16 cellular contexts compared by ENCODE assay signal in the genomic region with DNA sequence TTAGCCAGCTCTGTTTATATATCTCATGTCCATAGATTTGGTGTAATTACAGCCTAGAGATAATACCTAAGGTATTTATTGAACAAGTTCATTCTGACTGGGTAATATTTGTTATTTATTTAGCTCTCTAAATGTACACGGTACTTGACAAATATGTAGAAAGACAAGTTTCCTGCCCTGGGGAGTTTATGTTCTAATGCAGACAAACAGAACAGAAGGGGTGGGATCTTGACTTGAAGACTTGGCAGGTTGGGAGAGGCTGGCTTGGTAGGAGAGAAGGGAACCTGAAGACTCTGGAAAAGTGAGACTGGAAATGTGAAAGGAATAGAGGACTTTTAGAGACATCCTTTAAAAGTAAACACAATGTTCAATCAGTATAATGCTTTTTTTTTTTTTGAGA.
DNase-seq lines count a peak whose midpoint lies in the region; ATAC-seq and TF ChIP-seq lines count a peak whose summit lies in the region.
"Had no signal": no experiment of that assay in that cellular context is flagged by ENCODE, and none has a peak within 500 bp of the region (broad histone marks: within the 10 kb centered on the region; RNA-seq: fewer than 3 reads in every experiment).

No MANE protein-coding gene starts in this region.

- H3K4me1 ChIP-seq in foreskin keratinocyte: peaks cover 10% of the 10 kb centered on the region
- H3K4me1 ChIP-seq: HAP-1 had no signal

- H3K27me3 ChIP-seq in foreskin keratinocyte: no peaks in the 10 kb centered on the region

- no peaks in the 10 kb centered on the region for H3K4me1 Mint-ChIP-seq in activated CD8-positive, alpha-beta memory T cell treated with anti-CD3 and anti-CD28 coated beads, Interleukin-2, amount 10 ng/mL, durations not matched to agents 7 days and 5 days
- H3K4me1 Mint-ChIP-seq: CD14-positive monocyte had no signal

- peaks cover 5% of the 10 kb centered on the region for H3K36me3 Mint-ChIP-seq in activated CD8-positive, alpha-beta memory T cell treated with anti-CD3 and anti-CD28 coated beads, Interleukin-2, amount 10 ng/mL, durations not matched to agents 7 days and 5 days
- H3K36me3 Mint-ChIP-seq: CD14-positive monocyte had no signal

- no peak overlapping the region for H3K4me3 Mint-ChIP-seq in activated CD8-positive, alpha-beta memory T cell treated with anti-CD3 and anti-CD28 coated beads, Interleukin-2, amount 10 ng/mL, durations not matched to agents 7 days and 5 days
- H3K4me3 Mint-ChIP-seq: CD14-positive monocyte had no signal

- peak; percentile 42 for ATAC-seq in foreskin keratinocyte
- ATAC-seq in GM18520 (IDR thresholded peaks at IDR 0.05; ENCODE audit: unreplicated experiment): no peak
- no peak for ATAC-seq in activated CD8-positive, alpha-beta memory T cell treated with anti-CD3 and anti-CD28 coated beads, Interleukin-2, amount 10 ng/mL, durations not matched to agents 7 days and 5 days
- ATAC-seq: GM12878 had no signal

- TF ChIP-seq CTCF in RWPE1 (conservative IDR thresholded peaks at IDR 0.05; ENCODE audit: low read depth): no peak
- no peak for TF ChIP-seq CTCF in foreskin keratinocyte (conservative IDR thresholded peaks at IDR 0.05)

- DNase-seq in DMS53 treated with DMSO at 0.1 percent for 48 hours (lab: John Stamatoyannopoulos, UW; ENCODE audit: unreplicated experiment) (peak; percentile 56), RWPE1 (ENCODE audit: low spot score) (peak; percentile 48), foreskin keratinocyte (peak; percentile 63 to 83), renal cortical epithelial cell (ENCODE audit: low read depth) (peak; percentile 16), cerebellar cortex (ENCODE audit: low spot score) (no peak)
- DNase-seq in activated CD8-positive, alpha-beta memory T cell treated with anti-CD3 and anti-CD28 coated beads, Interleukin-2, amount 10 ng/mL, durations not matched to agents 7 days and 5 days: no peak
- DNase-seq: ACHN, AML-193, GF-D8, GM23248, NCI-H187, NCI-H226 had no signal

- peaks cover 24% of the 10 kb centered on the region for H3K9me3 Mint-ChIP-seq in activated CD8-positive, alpha-beta memory T cell treated with anti-CD3 and anti-CD28 coated beads, Interleukin-2, amount 10 ng/mL, durations not matched to agents 7 days and 5 days (ENCODE audit: low read depth)

- CTCF ChIA-PET in RWPE1 (lab: Yijun Ruan, JAX): interaction anchor here (0.6 to 0.8 kb wide), 2 partner anchors 79 to 314 kb away, joined by 4 to 7 read pairs; no protein-coding TSS in a partner anchor
- CTCF ChIA-PET in activated CD8-positive, alpha-beta memory T cell treated with anti-CD3 and anti-CD28 coated beads, Interleukin-2, amount 10 ng/mL, durations not matched to agents 7 days and 5 days (lab: Charles Lee): no interaction called here

- H3K27ac Mint-ChIP-seq in activated CD8-positive, alpha-beta memory T cell treated with anti-CD3 and anti-CD28 coated beads, Interleukin-2, amount 10 ng/mL, durations not matched to agents 7 days and 5 days: no peak overlapping the region
- H3K27ac Mint-ChIP-seq: CD14-positive monocyte had no signal

- peaks cover 16% of the 10 kb centered on the region for H3K27me3 Mint-ChIP-seq in activated CD8-positive, alpha-beta memory T cell treated with anti-CD3 and anti-CD28 coated beads, Interleukin-2, amount 10 ng/mL, durations not matched to agents 7 days and 5 days

- H3K27ac ChIP-seq in RWPE1: no peak overlapping the region
- H3K27ac ChIP-seq in foreskin keratinocyte: no peak overlapping the region
- H3K27ac ChIP-seq: GM23248 had no signal

- POLR2A ChIA-PET in RWPE1 (lab: Yijun Ruan, JAX; ENCODE audit: low non-redundant PET): no interaction called here

Comparison
In these comparisons a context has a peak if more than half of its experiments do, and no peak if none do; other contexts are left out.
1. DNase-seq: peak in DMS53 treated with DMSO at 0.1 percent for 48 hours (single experiment), RWPE1 (single experiment), foreskin keratinocyte (2 of 2) and renal cortical epithelial cell (single experiment); none in cerebellar cortex (single experiment) and activated CD8-positive, alpha-beta memory T cell treated with anti-CD3 and anti-CD28 coated beads, Interleukin-2, amount 10 ng/mL, durations not matched to agents 7 days and 5 days (single experiment).